Comparison of ENCODE assay signal across 6 cellular contexts in the genomic region with DNA sequence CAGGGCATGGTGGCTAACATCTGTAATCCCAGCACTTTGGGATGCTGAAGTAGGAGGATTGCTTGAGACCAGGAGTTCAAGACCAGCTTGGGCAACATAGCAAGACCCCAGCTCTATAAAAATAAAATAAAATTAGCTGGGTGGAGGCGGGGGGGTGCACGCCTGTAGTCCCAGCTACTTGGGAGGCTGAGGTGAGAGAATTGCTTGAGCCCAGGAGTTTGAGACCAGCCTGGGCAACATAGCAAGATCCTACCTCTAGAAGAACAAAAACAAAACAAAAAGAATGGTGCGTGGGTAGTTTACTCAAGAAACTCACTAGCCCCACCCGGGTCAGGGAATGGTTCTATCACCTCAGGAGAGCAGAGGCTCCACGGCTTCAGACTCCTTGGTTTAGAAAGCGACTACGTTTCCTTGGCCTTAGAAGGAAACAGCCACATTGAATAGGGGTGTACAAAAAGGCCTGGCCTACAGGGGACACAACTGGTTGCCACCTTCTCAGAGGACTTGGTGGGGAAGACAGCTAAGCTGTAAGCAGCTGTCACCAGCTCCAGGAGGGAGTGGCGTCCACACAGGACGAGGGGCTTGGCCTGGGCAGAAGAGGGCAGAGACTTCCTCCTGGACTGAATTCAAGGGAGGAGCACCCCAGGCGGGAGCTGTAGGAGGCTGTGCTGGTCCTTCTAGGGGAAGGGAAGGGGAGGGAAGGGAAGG. TPM values are rescaled to one million over a fixed set of nuclear protein-coding genes. Genes with fewer than 3 reads are reported as not detected.
DNase-seq lines count a peak whose midpoint lies in the region; ATAC-seq and TF ChIP-seq lines count a peak whose summit lies in the region.

No MANE protein-coding gene starts in this region.

- no peak for ATAC-seq in GM19395 (IDR thresholded peaks at IDR 0.05; ENCODE audit: unreplicated experiment)

- H3K4me3 ChIP-seq in GM12865 (ENCODE audit: low read depth, low read length), result peak overlapping the region; percentile 75

- peaks cover 2% of the 10 kb centered on the region for H3K9me3 Mint-ChIP-seq in glutamatergic neuron (ENCODE audit: unreplicated experiment)

- no peak for TF ChIP-seq CTCF in GM12865 (IDR thresholded peaks at IDR 0.05; ENCODE audit: insufficient read depth, low read depth, low read length, missing control alignments)
- TF ChIP-seq CTCF in glutamatergic neuron (IDR thresholded peaks at IDR 0.05; ENCODE audit: partially characterized antibody, unreplicated experiment), result no peak

- no peaks in the 10 kb centered on the region for H3K27me3 Mint-ChIP-seq in glutamatergic neuron (ENCODE audit: unreplicated experiment)

- no peak overlapping the region for H3K27ac Mint-ChIP-seq in glutamatergic neuron (ENCODE audit: unreplicated experiment)

- H3K4me1 Mint-ChIP-seq in glutamatergic neuron (ENCODE audit: low read depth, unreplicated experiment), result no peaks in the 10 kb centered on the region

- H3K4me3 Mint-ChIP-seq in glutamatergic neuron (ENCODE audit: unreplicated experiment), result peak overlapping the region; percentile 65

- peak; percentile 56 for DNase-seq in GM12865 (ENCODE audit: low read depth)
- DNase-seq in RPMI7951 (ENCODE audit: low read depth), result peak; percentile 66
- DNase-seq in glutamatergic neuron, result no peak
- DNase-seq in pons (ENCODE audit: low spot score), result no peak
- DNase-seq in stimulated activated CD4-positive, alpha-beta T cell treated with anti-CD3 and anti-CD28 coated beads, Interleukin-1b, Interleukin-23, amount 100 ng/mL, for 48 hours, result no peak

- no peaks in the 10 kb centered on the region for H3K36me3 Mint-ChIP-seq in glutamatergic neuron (ENCODE audit: unreplicated experiment)

RNA-seq across cellular contexts. Expression of gene TK1, which starts 0.7 kb away (rescaled TPM):
- 161 and 167 TPM in 2 replicates for total RNA-seq in RPMI7951 (2014; rRNA removed; shearing (Covaris generic))
- 2.5 TPM for total RNA-seq in glutamatergic neuron (ENCODE audit: unreplicated experiment)

RNA-seq across cellular contexts. Expression of gene AFMID, which starts 1.0 kb away (rescaled TPM):
- total RNA-seq in RPMI7951 (2014; rRNA removed; shearing (Covaris generic)), result 16.0 and 20.9 TPM in 2 replicates
- total RNA-seq in glutamatergic neuron (ENCODE audit: unreplicated experiment), result 29.9 TPM

RNA-seq across cellular contexts. Expression of gene SYNGR2, which starts 17.8 kb away (rescaled TPM):
- 15.6 and 17.3 TPM in 2 replicates for total RNA-seq in RPMI7951 (2014; rRNA removed; shearing (Covaris generic))
- total RNA-seq in glutamatergic neuron (ENCODE audit: unreplicated experiment), result 3.2 TPM

RNA-seq across cellular contexts. Expression of gene BIRC5, which starts 27.9 kb away (rescaled TPM):
- total RNA-seq in RPMI7951 (2014; rRNA removed; shearing (Covaris generic)), result 157 and 160 TPM in 2 replicates
- total RNA-seq in glutamatergic neuron (ENCODE audit: unreplicated experiment), result 14.5 TPM

RNA-seq across cellular contexts. Expression of gene C17orf99, which starts 40.0 kb away (rescaled TPM):
- not detected in 2 replicates for total RNA-seq in RPMI7951 (2014; rRNA removed; shearing (Covaris generic))
- total RNA-seq in glutamatergic neuron (ENCODE audit: unreplicated experiment), result not detected

Comparison
In these comparisons a context has a peak if more than half of its experiments do, and no peak if none do; other contexts are left out.
1. DNase-seq: peak in GM12865 (single experiment) and RPMI7951 (single experiment); none in glutamatergic neuron (single experiment), pons (single experiment) and stimulated activated CD4-positive, alpha-beta T cell treated with anti-CD3 and anti-CD28 coated beads, Interleukin-1b, Interleukin-23, amount 100 ng/mL, for 48 hours (single experiment).
2. RNA of gene TK1, which starts 0.7 kb away (total RNA-seq): 161 to 167 TPM in RPMI7951; 2.5 TPM in glutamatergic neuron (single experiment); every median in the first group is over 10 times any median in the second.